ENCODE assay signal across 2 cellular contexts in genomic region chr10:117443677-117444022, GRCh38.
TF ChIP-seq lines count a peak whose summit lies in the region.

No MANE protein-coding gene starts in this region.

TF ChIP-seq in HEK293, 187 proteins besides CTCF, POLR2A, EP300 and RAD21:
- TF ChIP-seq ZNF155 (tag by site-specific recombination; IDR thresholded peaks at IDR 0.05), result no peak
- peak; percentile 11; the same call in 1 of the 2 replicates for TF ChIP-seq ZIC2 (tag by site-specific recombination; IDR thresholded peaks at IDR 0.05)

TF ChIP-seq in K562, 482 proteins besides CTCF, POLR2A, EP300 and RAD21:
- TF ChIP-seq ZBTB33 (CRISPR knock-in tag; IDR thresholded peaks at IDR 0.05), result peak; percentile 63; the same call in 1 of the 2 replicates
- TF ChIP-seq NCOR1 (IDR thresholded peaks at IDR 0.05), result no peak
